In the genomic region with DNA sequence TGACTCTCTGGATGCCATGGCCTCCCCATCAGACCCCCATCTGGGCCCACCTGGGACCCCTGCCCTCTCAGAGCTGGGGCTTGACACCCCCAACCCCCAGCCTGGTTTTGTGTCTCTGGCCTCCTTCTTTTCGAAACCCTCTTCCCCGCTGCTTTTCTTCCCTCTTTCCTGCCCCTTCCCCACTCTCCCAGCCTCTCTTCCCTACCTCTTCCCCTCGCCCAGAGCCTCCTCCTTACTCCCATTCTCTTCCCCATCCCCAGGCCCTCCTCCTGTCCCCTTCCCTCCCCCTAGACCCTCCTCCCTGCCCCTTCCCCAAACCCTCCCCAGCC, we compare ENCODE assay signal across 1 cellular context.
TF ChIP-seq lines count a peak whose summit lies in the region.

No MANE protein-coding gene starts in this region.

TF ChIP-seq in HEK293, 187 proteins besides CTCF, POLR2A, EP300 and RAD21 (continued from another document):
- TF ChIP-seq, protein P1, sequence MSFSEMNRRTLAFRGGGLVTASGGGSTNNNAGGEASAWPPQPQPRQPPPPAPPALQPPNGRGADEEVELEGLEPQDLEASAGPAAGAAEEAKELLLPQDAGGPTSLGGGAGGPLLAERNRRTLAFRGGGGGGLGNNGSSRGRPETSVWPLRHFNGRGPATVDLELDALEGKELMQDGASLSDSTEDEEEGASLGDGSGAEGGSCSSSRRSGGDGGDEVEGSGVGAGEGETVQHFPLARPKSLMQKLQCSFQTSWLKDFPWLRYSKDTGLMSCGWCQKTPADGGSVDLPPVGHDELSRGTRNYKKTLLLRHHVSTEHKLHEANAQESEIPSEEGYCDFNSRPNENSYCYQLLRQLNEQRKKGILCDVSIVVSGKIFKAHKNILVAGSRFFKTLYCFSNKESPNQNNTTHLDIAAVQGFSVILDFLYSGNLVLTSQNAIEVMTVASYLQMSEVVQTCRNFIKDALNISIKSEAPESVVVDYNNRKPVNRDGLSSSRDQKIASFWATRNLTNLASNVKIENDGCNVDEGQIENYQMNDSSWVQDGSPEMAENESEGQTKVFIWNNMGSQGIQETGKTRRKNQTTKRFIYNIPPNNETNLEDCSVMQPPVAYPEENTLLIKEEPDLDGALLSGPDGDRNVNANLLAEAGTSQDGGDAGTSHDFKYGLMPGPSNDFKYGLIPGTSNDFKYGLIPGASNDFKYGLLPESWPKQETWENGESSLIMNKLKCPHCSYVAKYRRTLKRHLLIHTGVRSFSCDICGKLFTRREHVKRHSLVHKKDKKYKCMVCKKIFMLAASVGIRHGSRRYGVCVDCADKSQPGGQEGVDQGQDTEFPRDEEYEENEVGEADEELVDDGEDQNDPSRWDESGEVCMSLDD (tag by site-specific recombination; IDR thresholded peaks at IDR 0.05) = no peak
- TF ChIP-seq ZSCAN16 (tag by site-specific recombination; IDR thresholded peaks at IDR 0.05) (no peak), FEZF1 (tag by site-specific recombination; IDR thresholded peaks at IDR 0.05) (no peak), ZNF366 (tag by site-specific recombination; conservative IDR thresholded peaks at IDR 0.05) (peak; percentile 89), HOXC10 (CRISPR knock-in tag; IDR thresholded peaks at IDR 0.05) (no peak), ZNF549 (tag by site-specific recombination; IDR thresholded peaks at IDR 0.05) (no peak), ZNF341 (tag by site-specific recombination; IDR thresholded peaks at IDR 0.05; ENCODE audit: low read depth) (peak; percentile 33; the same call in 1 of the 2 replicates)
